Comparison of ENCODE assay signal across 2 cellular contexts in the genomic region with DNA sequence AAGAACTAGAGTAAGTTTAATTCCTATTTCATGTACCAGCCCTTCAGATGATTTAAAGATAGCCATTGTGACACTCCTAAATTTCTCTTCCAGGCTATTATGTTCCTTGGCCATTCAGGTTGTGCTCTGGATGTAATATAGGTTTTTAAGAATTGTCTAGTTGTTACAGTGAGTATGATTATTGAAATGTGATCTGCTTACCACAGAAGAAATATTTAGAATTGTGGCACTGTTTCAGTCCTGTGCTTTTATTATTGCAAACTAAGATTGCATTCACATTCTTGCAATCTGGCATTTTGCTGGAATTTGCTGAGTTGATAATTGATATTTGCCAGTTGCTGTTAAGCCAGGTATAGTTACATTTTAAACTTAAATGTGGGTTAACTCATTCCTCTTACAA.
TF ChIP-seq lines count a peak whose summit lies in the region.

No MANE protein-coding gene starts in this region.

TF ChIP-seq in IMR-90, 13 proteins besides CTCF, POLR2A, EP300 and RAD21:
- TF ChIP-seq, protein P1, sequence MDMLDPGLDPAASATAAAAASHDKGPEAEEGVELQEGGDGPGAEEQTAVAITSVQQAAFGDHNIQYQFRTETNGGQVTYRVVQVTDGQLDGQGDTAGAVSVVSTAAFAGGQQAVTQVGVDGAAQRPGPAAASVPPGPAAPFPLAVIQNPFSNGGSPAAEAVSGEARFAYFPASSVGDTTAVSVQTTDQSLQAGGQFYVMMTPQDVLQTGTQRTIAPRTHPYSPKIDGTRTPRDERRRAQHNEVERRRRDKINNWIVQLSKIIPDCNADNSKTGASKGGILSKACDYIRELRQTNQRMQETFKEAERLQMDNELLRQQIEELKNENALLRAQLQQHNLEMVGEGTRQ (IDR thresholded peaks at IDR 0.05; ENCODE audit: low read depth, low read length), result no peak
- no peak for TF ChIP-seq ELK1 (IDR thresholded peaks at IDR 0.05; ENCODE audit: borderline replicate concordance, low read depth, low read length)
- no peak for TF ChIP-seq RFX5 (IDR thresholded peaks at IDR 0.05; ENCODE audit: low read depth, low read length)
- TF ChIP-seq MAFK (IDR thresholded peaks at IDR 0.05; ENCODE audit: low read depth, low read length), result no peak
- no peak for TF ChIP-seq RCOR1 (IDR thresholded peaks at IDR 0.05; ENCODE audit: insufficient replicate concordance, low read length)
- TF ChIP-seq FOS (IDR thresholded peaks at IDR 0.05; ENCODE audit: low read depth, low read length), result no peak
- no peak for TF ChIP-seq BHLHE40 (IDR thresholded peaks at IDR 0.05; ENCODE audit: low read depth, low read length)
- TF ChIP-seq NFE2L2 (IDR thresholded peaks at IDR 0.05; ENCODE audit: low read depth, low read length), result no peak
- TF ChIP-seq CEBPB (IDR thresholded peaks at IDR 0.05; ENCODE audit: low read depth, low read length), result no peak

TF ChIP-seq in GM23338, 12 proteins besides CTCF, POLR2A, EP300 and RAD21:
- TF ChIP-seq, protein P2, sequence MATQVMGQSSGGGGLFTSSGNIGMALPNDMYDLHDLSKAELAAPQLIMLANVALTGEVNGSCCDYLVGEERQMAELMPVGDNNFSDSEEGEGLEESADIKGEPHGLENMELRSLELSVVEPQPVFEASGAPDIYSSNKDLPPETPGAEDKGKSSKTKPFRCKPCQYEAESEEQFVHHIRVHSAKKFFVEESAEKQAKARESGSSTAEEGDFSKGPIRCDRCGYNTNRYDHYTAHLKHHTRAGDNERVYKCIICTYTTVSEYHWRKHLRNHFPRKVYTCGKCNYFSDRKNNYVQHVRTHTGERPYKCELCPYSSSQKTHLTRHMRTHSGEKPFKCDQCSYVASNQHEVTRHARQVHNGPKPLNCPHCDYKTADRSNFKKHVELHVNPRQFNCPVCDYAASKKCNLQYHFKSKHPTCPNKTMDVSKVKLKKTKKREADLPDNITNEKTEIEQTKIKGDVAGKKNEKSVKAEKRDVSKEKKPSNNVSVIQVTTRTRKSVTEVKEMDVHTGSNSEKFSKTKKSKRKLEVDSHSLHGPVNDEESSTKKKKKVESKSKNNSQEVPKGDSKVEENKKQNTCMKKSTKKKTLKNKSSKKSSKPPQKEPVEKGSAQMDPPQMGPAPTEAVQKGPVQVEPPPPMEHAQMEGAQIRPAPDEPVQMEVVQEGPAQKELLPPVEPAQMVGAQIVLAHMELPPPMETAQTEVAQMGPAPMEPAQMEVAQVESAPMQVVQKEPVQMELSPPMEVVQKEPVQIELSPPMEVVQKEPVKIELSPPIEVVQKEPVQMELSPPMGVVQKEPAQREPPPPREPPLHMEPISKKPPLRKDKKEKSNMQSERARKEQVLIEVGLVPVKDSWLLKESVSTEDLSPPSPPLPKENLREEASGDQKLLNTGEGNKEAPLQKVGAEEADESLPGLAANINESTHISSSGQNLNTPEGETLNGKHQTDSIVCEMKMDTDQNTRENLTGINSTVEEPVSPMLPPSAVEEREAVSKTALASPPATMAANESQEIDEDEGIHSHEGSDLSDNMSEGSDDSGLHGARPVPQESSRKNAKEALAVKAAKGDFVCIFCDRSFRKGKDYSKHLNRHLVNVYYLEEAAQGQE (IDR thresholded peaks at IDR 0.05; ENCODE audit: unreplicated experiment), result no peak
- TF ChIP-seq, protein P3, sequence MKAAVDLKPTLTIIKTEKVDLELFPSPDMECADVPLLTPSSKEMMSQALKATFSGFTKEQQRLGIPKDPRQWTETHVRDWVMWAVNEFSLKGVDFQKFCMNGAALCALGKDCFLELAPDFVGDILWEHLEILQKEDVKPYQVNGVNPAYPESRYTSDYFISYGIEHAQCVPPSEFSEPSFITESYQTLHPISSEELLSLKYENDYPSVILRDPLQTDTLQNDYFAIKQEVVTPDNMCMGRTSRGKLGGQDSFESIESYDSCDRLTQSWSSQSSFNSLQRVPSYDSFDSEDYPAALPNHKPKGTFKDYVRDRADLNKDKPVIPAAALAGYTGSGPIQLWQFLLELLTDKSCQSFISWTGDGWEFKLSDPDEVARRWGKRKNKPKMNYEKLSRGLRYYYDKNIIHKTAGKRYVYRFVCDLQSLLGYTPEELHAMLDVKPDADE (IDR thresholded peaks at IDR 0.05), result no peak
- TF ChIP-seq EZH2 (IDR thresholded peaks at IDR 0.05; ENCODE audit: low read depth, unreplicated experiment) (no peak), STAT1 (IDR thresholded peaks at IDR 0.05; ENCODE audit: unreplicated experiment) (no peak), ZNF331 (CRISPR knock-in tag; IDR thresholded peaks at IDR 0.05; ENCODE audit: low read depth) (no peak), ZNF462 (CRISPR knock-in tag; IDR thresholded peaks at IDR 0.05) (no peak), CREB1 (CRISPR knock-in tag; IDR thresholded peaks at IDR 0.05; ENCODE audit: low read depth) (no peak), EZH2phosphoT487 (IDR thresholded peaks at IDR 0.05; ENCODE audit: unreplicated experiment) (no peak), ZNF114 (CRISPR knock-in tag; IDR thresholded peaks at IDR 0.05) (no peak)
